ENCODE assay signal across 20 cellular contexts in the genomic region with DNA sequence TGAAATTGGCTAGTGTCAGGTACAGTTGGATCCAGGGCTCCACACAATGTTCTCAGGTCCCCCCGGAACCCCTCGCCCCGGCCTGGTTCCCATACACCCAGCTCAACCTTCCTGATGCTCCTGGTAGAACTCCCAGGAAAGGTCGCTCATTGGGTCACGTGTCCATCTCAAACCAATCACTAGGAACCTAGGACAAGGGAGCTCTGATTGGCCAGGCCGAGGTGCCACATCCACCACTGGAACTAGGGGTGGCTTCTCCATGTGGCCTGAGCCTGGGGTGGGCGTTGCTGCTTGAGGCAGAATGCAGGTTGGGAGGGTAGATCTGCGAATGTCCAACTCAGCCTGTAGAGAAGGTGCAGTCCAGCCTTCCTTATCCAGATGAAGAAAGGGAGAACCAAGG. TPM values are rescaled to one million over a fixed set of nuclear protein-coding genes. Genes with fewer than 3 reads are reported as not detected.
DNase-seq lines count a peak whose midpoint lies in the region; ATAC-seq and TF ChIP-seq lines count a peak whose summit lies in the region.
"Had no signal": no experiment of that assay in that cellular context is flagged by ENCODE, and none has a peak within 500 bp of the region (broad histone marks: within the 10 kb centered on the region; RNA-seq: fewer than 3 reads in every experiment).

No MANE protein-coding gene starts in this region.

- H3K9me3 Mint-ChIP-seq in osteocyte (ENCODE audit: unreplicated experiment) = no peaks in the 10 kb centered on the region
- H3K9me3 Mint-ChIP-seq in endothelial cell (ENCODE audit: unreplicated experiment) = no peaks in the 10 kb centered on the region

- H3K4me3 Mint-ChIP-seq in osteocyte (ENCODE audit: unreplicated experiment) = no peak overlapping the region
- no peak overlapping the region for H3K4me3 Mint-ChIP-seq in endothelial cell (ENCODE audit: unreplicated experiment)
- H3K4me3 Mint-ChIP-seq: CD14-positive monocyte had no signal

- H3K27ac Mint-ChIP-seq in osteocyte (ENCODE audit: unreplicated experiment) (no peak overlapping the region), endothelial cell (ENCODE audit: unreplicated experiment) (no peak overlapping the region)

- H3K9me3 ChIP-seq in MG63 = no peaks in the 10 kb centered on the region

- no peak for ATAC-seq in HG03039 (IDR thresholded peaks at IDR 0.05; ENCODE audit: unreplicated experiment)
- ATAC-seq: Panc1 had no signal

- no peak for TF ChIP-seq CTCF in fibroblast of mammary gland (conservative IDR thresholded peaks at IDR 0.05; ENCODE audit: control insufficient read depth, insufficient read depth, low read depth, low read length)
- TF ChIP-seq CTCF in osteocyte (IDR thresholded peaks at IDR 0.05) = no peak
- TF ChIP-seq CTCF in endothelial cell (IDR thresholded peaks at IDR 0.05; ENCODE audit: unreplicated experiment) = no peak

- H3K4me1 Mint-ChIP-seq in osteocyte (ENCODE audit: unreplicated experiment) = peaks cover 3% of the 10 kb centered on the region
- H3K4me1 Mint-ChIP-seq in endothelial cell (ENCODE audit: unreplicated experiment) = no peaks in the 10 kb centered on the region

- H3K4me3 ChIP-seq in H7 (ENCODE audit: insufficient read depth, low read depth, low read length) = no peak overlapping the region
- H3K4me3 ChIP-seq in MG63 = no peak overlapping the region
- H3K4me3 ChIP-seq in fibroblast of mammary gland (ENCODE audit: control insufficient read depth, low read depth, low read length) = no peak overlapping the region
- H3K4me3 ChIP-seq: SJSA1 had no signal

- DNase-seq in H7 = peak; percentile 49
- peak; percentile 20 for DNase-seq in MG63
- DNase-seq in fibroblast of mammary gland (ENCODE audit: low read depth) = peak; percentile 13
- no peak for DNase-seq in osteocyte (ENCODE audit: extremely low spot score, unreplicated experiment)
- no peak for DNase-seq in endothelial cell (ENCODE audit: low spot score)
- DNase-seq: ACHN, DMS79 treated with DMSO at 0.1 percent for 48 hours, GDM1, HCEC 1CT, Karpas-422, NCI-H1048, NCI-H1436 treated with DMSO at 0.1 percent for 48 hours, NCI-H2029, NCI-H526, T-helper 2 cell had no signal

- H3K27me3 Mint-ChIP-seq in osteocyte (ENCODE audit: unreplicated experiment) = no peaks in the 10 kb centered on the region
- H3K27me3 Mint-ChIP-seq in endothelial cell (ENCODE audit: unreplicated experiment) = peaks cover 2% of the 10 kb centered on the region

- H3K36me3 Mint-ChIP-seq in osteocyte (ENCODE audit: unreplicated experiment) (peaks cover 2% of the 10 kb centered on the region), endothelial cell (ENCODE audit: low read depth, unreplicated experiment) (peaks cover 9% of the 10 kb centered on the region)

- no peaks in the 10 kb centered on the region for H3K27me3 ChIP-seq in H7 (ENCODE audit: control insufficient read depth, insufficient read depth, low read length)
- H3K27me3 ChIP-seq in MG63 = no peaks in the 10 kb centered on the region
- H3K27me3 ChIP-seq: SJSA1 had no signal

- H3K36me3 ChIP-seq in H7 (replicated peaks; ENCODE audit: control insufficient read depth, insufficient read depth, low read length) (no peaks in the 10 kb centered on the region; the same call in 1 of the 2 replicates), MG63 (peaks cover 27% of the 10 kb centered on the region)

RNA-seq across cellular contexts. Expression of a gene that starts 6.9 kb away (rescaled TPM):
- total RNA-seq in H7 (2014; rRNA removed; shearing (Covaris generic)) = 0.80 TPM in 1 of 2 replicates, not detected in the other
- 2.1 TPM in 1 of 2 replicates, not detected in the other for total RNA-seq in MG63 (2014; rRNA removed; shearing (Covaris generic); ENCODE audit: low replicate concordance)
- total RNA-seq in osteocyte (1.2 and 1.6 TPM in 2 replicates), endothelial cell (ENCODE audit: unreplicated experiment) (0.97 TPM)

RNA-seq across cellular contexts. Expression of a gene that starts 15.0 kb away (rescaled TPM):
- total RNA-seq in H7 (2014; rRNA removed; shearing (Covaris generic)) = 12.5 and 18.9 TPM in 2 replicates
- 16.5 and 37.4 TPM in 2 replicates for total RNA-seq in MG63 (2014; rRNA removed; shearing (Covaris generic); ENCODE audit: low replicate concordance)
- 23.7 and 24.4 TPM in 2 replicates for total RNA-seq in osteocyte
- 31.3 TPM for total RNA-seq in endothelial cell (ENCODE audit: unreplicated experiment)

RNA-seq across cellular contexts. Expression of a gene that starts 15.1 kb away (rescaled TPM):
- 43.5 and 51.0 TPM in 2 replicates for total RNA-seq in H7 (2014; rRNA removed; shearing (Covaris generic))
- 64.9 and 144 TPM in 2 replicates for total RNA-seq in MG63 (2014; rRNA removed; shearing (Covaris generic); ENCODE audit: low replicate concordance)
- total RNA-seq in osteocyte (74.8 and 75.3 TPM in 2 replicates), endothelial cell (ENCODE audit: unreplicated experiment) (131 TPM)

RNA-seq across cellular contexts. Expression of a gene that starts 26.3 kb away (rescaled TPM):
- 25.8 and 31.4 TPM in 2 replicates for total RNA-seq in H7 (2014; rRNA removed; shearing (Covaris generic))
- 46.4 and 63.1 TPM in 2 replicates for total RNA-seq in MG63 (2014; rRNA removed; shearing (Covaris generic); ENCODE audit: low replicate concordance)
- total RNA-seq in osteocyte = 11.6 and 11.7 TPM in 2 replicates
- total RNA-seq in endothelial cell (ENCODE audit: unreplicated experiment) = 4.3 TPM

RNA-seq across cellular contexts. Expression of a gene that starts 34.8 kb away (rescaled TPM):
- total RNA-seq in H7 (2014; rRNA removed; shearing (Covaris generic)) = 0.81 and 1.7 TPM in 2 replicates
- 0.07 and 0.79 TPM in 2 replicates for total RNA-seq in MG63 (2014; rRNA removed; shearing (Covaris generic); ENCODE audit: low replicate concordance)
- total RNA-seq in osteocyte (not detected in 2 replicates), endothelial cell (ENCODE audit: unreplicated experiment) (0.05 TPM)
- total RNA-seq: MCF 10A, SJSA1 had no signal

Comparison
In these comparisons a context has a peak if more than half of its experiments do, and no peak if none do; other contexts are left out.
1. DNase-seq: peak in H7 (single experiment), MG63 (single experiment) and fibroblast of mammary gland (single experiment); none in osteocyte (single experiment) and endothelial cell (single experiment).